In genomic region chr16:57299009-57299718, GRCh38 we compare ENCODE assay signal across 8 cellular contexts. TPM values are rescaled to one million over a fixed set of nuclear protein-coding genes. Genes with fewer than 3 reads are reported as not detected.
DNase-seq lines count a peak whose midpoint lies in the region; ATAC-seq, FAIRE-seq and TF ChIP-seq lines count a peak whose summit lies in the region.

No MANE protein-coding gene starts in this region.

- H3K9me1 ChIP-seq in K562 (ENCODE audit: control insufficient read depth, insufficient read depth, low read length): no peaks in the 10 kb centered on the region

- peak overlapping the region; percentile 82 for H3K4me2 ChIP-seq in K562 (ENCODE audit: insufficient read depth, low read length)

- no peaks in the 10 kb centered on the region for H3K27me3 ChIP-seq in A673 (replicated peaks; ENCODE audit: insufficient read depth, low read depth, low read length, poor library complexity)
- peaks cover 0 to 2% of the 10 kb centered on the region in 2 experiments; a peak in 1 of 5 replicates for H3K27me3 ChIP-seq in K562 (ENCODE audit: control insufficient read depth in 2 of 2, insufficient read depth in 2 of 2, low read length in 2 of 2)
- no peaks in the 10 kb centered on the region for H3K27me3 ChIP-seq in suprapubic skin

- intact Hi-C loops in A673 (cut with micrococcal nuclease; ENCODE audit: unreplicated experiment) (no loop called here), K562 (cut with micrococcal nuclease) (loop anchor here (2.0 kb wide), 1 partner anchor 112 kb away; the partner anchor contains the start of genes PSME3IP1 and RSPRY1)

- ATAC-seq in HG02798 (IDR thresholded peaks at IDR 0.05; ENCODE audit: poor library complexity, unreplicated experiment) (peak; percentile 5), K562 (peak; percentile 47), left lobe of liver (peak; percentile 7)

- BruUV-seq in A673 (replicated peaks; lab: Mats Ljungman, UMichigan) (no TSS peak), K562 (replicated peaks; lab: Mats Ljungman, UMichigan) (no TSS peak)

- peak; percentile 91 for DNase-seq in A673 (ENCODE audit: low spot score)
- DNase-seq in GM12865 (ENCODE audit: low read depth): no peak
- peak; percentile 73 for DNase-seq in NCI-H2227 (lab: John Stamatoyannopoulos, UW; ENCODE audit: unreplicated experiment)
- DNase-seq in K562 (ENCODE audit: extremely low read depth in 1 of 4, low spot score in 3 of 4): peak in 3 of 4 experiments; percentile 44 to 56 (median 56)
- DNase-seq in left lobe of liver (ENCODE audit: low spot score): no peak
- peak in 1 of 2 donors; percentile 89 for DNase-seq in suprapubic skin (ENCODE audit: low spot score in 2 of 2)
- no peak for DNase-seq in NCI-H187 treated with DMSO at 0.1 percent for 48 hours (lab: John Stamatoyannopoulos, UW)

- no peaks in the 10 kb centered on the region for H3K79me2 ChIP-seq in K562 (ENCODE audit: control insufficient read depth, insufficient read depth, low read length)

- peak overlapping the region; percentile 60 for H3K4me3 ChIP-seq in A673 (ENCODE audit: low read depth, low read length, poor library complexity, severe bottlenecking)
- H3K4me3 ChIP-seq in GM12865 (ENCODE audit: low read depth, low read length): peak overlapping the region; percentile 66
- peak overlapping the region; percentile 45 for H3K4me3 ChIP-seq in K562
- H3K4me3 ChIP-seq in suprapubic skin: peak overlapping the region; percentile 48

- no peak for TF ChIP-seq EP300 in K562 (IDR thresholded peaks at IDR 0.05; ENCODE audit: low read length)
- TF ChIP-seq EP300 in suprapubic skin (IDR thresholded peaks at IDR 0.05): no peak

- peaks cover 7% of the 10 kb centered on the region; the same call in 1 of the 2 replicates for H4K20me1 ChIP-seq in K562 (replicated peaks; ENCODE audit: control insufficient read depth, insufficient read depth, low read length)

- TF ChIP-seq CTCF in A673 (conservative IDR thresholded peaks at IDR 0.05; ENCODE audit: low read depth, low read length) (0 out of 2 replicates have a peak, but pooled peaks have one; percentile 16), GM12865 (IDR thresholded peaks at IDR 0.05; ENCODE audit: insufficient read depth, low read depth, low read length, missing control alignments) (no peak), K562 (IDR thresholded peaks at IDR 0.05 in 2 of 3, conservative IDR thresholded peaks at IDR 0.05 in 1 of 3; ENCODE audit: insufficient read depth in 2 of 3, low read depth in 1 of 3, low read length in 3 of 3) (peak in 1 of 3 experiments; percentile 10; a peak in 1 of 6 replicates), suprapubic skin (IDR thresholded peaks at IDR 0.05) (peak in 1 of 2 donors; percentile 33)

- TF ChIP-seq RAD21 in K562 (CRISPR knock-in tag; conservative IDR thresholded peaks at IDR 0.05 in 1 of 2, IDR thresholded peaks at IDR 0.05 in 1 of 2): no peak

- no peaks in the 10 kb centered on the region for H3K36me3 ChIP-seq in A673 (ENCODE audit: insufficient read depth, low read length, poor library complexity, severe bottlenecking)
- no peaks in the 10 kb centered on the region for H3K36me3 ChIP-seq in K562 (ENCODE audit: control insufficient read depth, insufficient read depth, low read length)
- H3K36me3 ChIP-seq in suprapubic skin: no peaks in the 10 kb centered on the region

- in situ Hi-C loops in K562 (cut with MboI): no loop called here

- peak overlapping the region; percentile 87 for H2AFZ ChIP-seq in K562 (ENCODE audit: low read depth, low read length)

- H3K27ac ChIP-seq in A673 (ENCODE audit: low read depth, low read length, poor library complexity, severe bottlenecking): peak overlapping the region; percentile 62
- H3K27ac ChIP-seq in K562 (ENCODE audit: extremely low read depth, low read depth, low read length): peak overlapping the region; percentile 75
- peak overlapping the region; percentile 87 for H3K27ac ChIP-seq in suprapubic skin

- H3K9ac ChIP-seq in K562 (ENCODE audit: insufficient read depth in 1 of 2, low read depth in 2 of 2, low read length in 2 of 2): peak overlapping the region; percentile 58 to 81; a peak in 3 of 4 replicates

- H3K4me1 ChIP-seq in A673 (ENCODE audit: insufficient read depth, low read length, poor library complexity, severe bottlenecking) (peaks cover 4% of the 10 kb centered on the region), K562 (replicated peaks in 1 of 2; ENCODE audit: control insufficient read depth in 2 of 2, insufficient read depth in 2 of 2, low read length in 2 of 2) (peaks cover 15 to 22% of the 10 kb centered on the region in 2 experiments; a peak in 4 of 5 replicates), suprapubic skin (peaks cover 20% of the 10 kb centered on the region)

- FAIRE-seq in K562 (lab: Jason Lieb, UNC): no peak

- no peaks in the 10 kb centered on the region for H3K9me3 ChIP-seq in A673 (ENCODE audit: low read depth, low read length, poor library complexity, severe bottlenecking)
- H3K9me3 ChIP-seq in K562 (replicated peaks; ENCODE audit: control insufficient read depth, insufficient read depth, low read depth, low read length): no peaks in the 10 kb centered on the region
- no peaks in the 10 kb centered on the region for H3K9me3 ChIP-seq in suprapubic skin

- CTCF ChIA-PET in A673 (lab: Charles Lee): no interaction called here
- CTCF ChIA-PET in K562 (lab: Yijun Ruan, JAX; ENCODE audit: low intra/inter-chr PET ratio): interaction anchor here (0.6 to 6.2 kb wide), 2 partner anchors 50 to 120 kb away, joined by 4 to 109 read pairs; no protein-coding TSS in a partner anchor

- 13% methylated on average over 14 of the region's 14 CpGs for WGBS in K562 (ENCODE audit: insufficient coverage, low coverage, missing lambda C conversion rate)
- WGBS in suprapubic skin: 21% methylated on average over 14 of the region's 14 CpGs

- TF ChIP-seq POLR2A in K562 (conservative IDR thresholded peaks at IDR 0.05) (no peak), suprapubic skin (IDR thresholded peaks at IDR 0.05) (no peak)

- POLR2A ChIA-PET in A673 (lab: Charles Lee; ENCODE audit: low non-redundant PET) (no interaction called here), K562 (lab: Yijun Ruan, JAX) (interaction anchor here (0.6 to 1.3 kb wide), 4 partner anchors 24 to 229 kb away, joined by 3 to 4 read pairs (median 3); partner anchors contain the start of gene ARL2BP)

RNA-seq across cellular contexts. Expression of gene PLLP, which starts 14.7 kb away (rescaled TPM):
- total RNA-seq in A673 (2021) (1.1 and 1.5 TPM in 2 replicates), K562 (2014; rRNA removed) (0.09 TPM in 1 of 2 replicates, not detected in the other), K562 (2014; rRNA removed; fragmentation: Illumina TruSeq; extraction: Trizol) (0.11 and 0.22 TPM in 2 replicates), K562 (2015; rRNA removed; fragmentation: Illumina TruSeq; extraction: Trizol) (0.11 and 0.51 TPM in 2 replicates), K562 (2021) (0.38 and 0.42 TPM in 2 replicates), left lobe of liver (7.5 TPM), suprapubic skin (100 to 1,000 TPM in 3 of 4 donors, 10 to 100 TPM in 1; 34.7 to 215 (median 205) TPM)
- 0.44 and 0.93 TPM in 2 replicates for total RNA-seq in K562 (2011; cell fraction: chromatin; rRNA removed; ENCODE audit: low replicate concordance)
- 0.92 and 1.3 TPM in 2 replicates for total RNA-seq in K562 (2011; cell fraction: nucleolus; rRNA removed)
- 0.81 and 1.4 TPM in 2 replicates for total RNA-seq in K562 (2011; cell fraction: nucleoplasm; rRNA removed)
- polyA plus RNA-seq in K562 (2011; rRNA removed) (0.96 and 1.2 TPM in 2 replicates), K562 (2014; fragmentation: Illumina TruSeq; extraction: Trizol) (0.25 and 0.42 TPM in 2 replicates), K562 (2014; fragmentation: Nextera tagmentation; extraction: Ambion mirVana) (under 1 TPM; 0.10 to 0.15 TPM), K562 (2014; rRNA removed) (0.27 and 1.7 TPM in 2 replicates)
- 1.4 and 3.5 TPM in 2 replicates for polyA plus RNA-seq in K562 (2011; cell fraction: cytosol; rRNA removed)
- 0.66 and 1.1 TPM in 2 replicates for polyA plus RNA-seq in K562 (2011; cell fraction: nucleus; rRNA removed)
- 0.65 and 0.80 TPM in 2 replicates for polyA plus RNA-seq in K562 (2012)
- 0.33 and 1.8 TPM in 2 replicates for polyA minus RNA-seq in K562 (2011; rRNA and poly(A)+ RNA removed)
- 3.1 and 4.1 TPM in 2 replicates for polyA minus RNA-seq in K562 (2011; cell fraction: cytosol; rRNA and poly(A)+ RNA removed)
- 0.40 and 0.56 TPM in 2 replicates for polyA minus RNA-seq in K562 (2011; cell fraction: nucleus; rRNA and poly(A)+ RNA removed)

RNA-seq across cellular contexts. Expression of gene ARL2BP, which starts 54.1 kb away (rescaled TPM):
- 33.1 and 35.1 TPM in 2 replicates for total RNA-seq in A673 (2021)
- 7.3 and 7.4 TPM in 2 replicates for total RNA-seq in K562 (2011; cell fraction: chromatin; rRNA removed; ENCODE audit: low replicate concordance)
- 6.1 and 6.7 TPM in 2 replicates for total RNA-seq in K562 (2011; cell fraction: nucleolus; rRNA removed)
- 9.8 and 13.2 TPM in 2 replicates for total RNA-seq in K562 (2011; cell fraction: nucleoplasm; rRNA removed)
- 24.5 and 28.0 TPM in 2 replicates for total RNA-seq in K562 (2014; rRNA removed)
- total RNA-seq in K562 (2014; rRNA removed; fragmentation: Illumina TruSeq; extraction: Trizol): 33.9 and 34.6 TPM in 2 replicates
- total RNA-seq in K562 (2015; rRNA removed; fragmentation: Illumina TruSeq; extraction: Trizol): 33.2 and 36.7 TPM in 2 replicates
- 27.2 and 30.8 TPM in 2 replicates for total RNA-seq in K562 (2021)
- 41.8 and 49.8 TPM in 2 replicates for polyA plus RNA-seq in K562 (2011; rRNA removed)
- 32.7 and 45.1 TPM in 2 replicates for polyA plus RNA-seq in K562 (2011; cell fraction: cytosol; rRNA removed)
- 13.7 and 20.4 TPM in 2 replicates for polyA plus RNA-seq in K562 (2011; cell fraction: nucleus; rRNA removed)
- polyA plus RNA-seq in K562 (2012): 29.7 and 37.4 TPM in 2 replicates
- 33.1 and 38.3 TPM in 2 replicates for polyA plus RNA-seq in K562 (2014; fragmentation: Illumina TruSeq; extraction: Trizol)
- 10 to 100 TPM; 16.7 to 17.1 TPM for polyA plus RNA-seq in K562 (2014; fragmentation: Nextera tagmentation; extraction: Ambion mirVana)
- 20.3 and 23.1 TPM in 2 replicates for polyA plus RNA-seq in K562 (2014; rRNA removed)
- 37.9 and 40.7 TPM in 2 replicates for polyA minus RNA-seq in K562 (2011; rRNA and poly(A)+ RNA removed)
- polyA minus RNA-seq in K562 (2011; cell fraction: cytosol; rRNA and poly(A)+ RNA removed): 19.5 and 24.3 TPM in 2 replicates
- polyA minus RNA-seq in K562 (2011; cell fraction: nucleus; rRNA and poly(A)+ RNA removed): 3.8 and 7.4 TPM in 2 replicates
- 17.1 TPM for total RNA-seq in left lobe of liver
- 10 to 100 TPM; 27.8 to 66.2 (median 51.0) TPM for total RNA-seq in suprapubic skin

RNA-seq across cellular contexts. Expression of gene CCL22, which starts 59.4 kb away (rescaled TPM):
- total RNA-seq in A673 (2021): not detected in 2 replicates
- not detected in 2 replicates for total RNA-seq in K562 (2011; cell fraction: chromatin; rRNA removed; ENCODE audit: low replicate concordance)
- not detected in 2 replicates for total RNA-seq in K562 (2011; cell fraction: nucleolus; rRNA removed)
- total RNA-seq in K562 (2011; cell fraction: nucleoplasm; rRNA removed): not detected in 2 replicates
- not detected in 2 replicates for total RNA-seq in K562 (2014; rRNA removed)
- total RNA-seq in K562 (2014; rRNA removed; fragmentation: Illumina TruSeq; extraction: Trizol): not detected in 2 replicates
- not detected in 2 replicates for total RNA-seq in K562 (2015; rRNA removed; fragmentation: Illumina TruSeq; extraction: Trizol)
- total RNA-seq in K562 (2021): 0.29 and 0.60 TPM in 2 replicates
- not detected in 2 replicates for polyA plus RNA-seq in K562 (2011; rRNA removed)
- not detected in 2 replicates for polyA plus RNA-seq in K562 (2011; cell fraction: cytosol; rRNA removed)
- polyA plus RNA-seq in K562 (2011; cell fraction: nucleus; rRNA removed): not detected in 2 replicates
- 0.04 and 0.06 TPM in 2 replicates for polyA plus RNA-seq in K562 (2012)
- 0.10 TPM in 1 of 2 replicates, not detected in the other for polyA plus RNA-seq in K562 (2014; fragmentation: Illumina TruSeq; extraction: Trizol)
- under 1 TPM; 0.04 to 0.07 TPM for polyA plus RNA-seq in K562 (2014; fragmentation: Nextera tagmentation; extraction: Ambion mirVana)
- polyA plus RNA-seq in K562 (2014; rRNA removed): 0.04 TPM in 1 of 2 replicates, not detected in the other
- polyA minus RNA-seq in K562 (2011; rRNA and poly(A)+ RNA removed): not detected in 2 replicates
- polyA minus RNA-seq in K562 (2011; cell fraction: cytosol; rRNA and poly(A)+ RNA removed): not detected in 2 replicates
- not detected in 2 replicates for polyA minus RNA-seq in K562 (2011; cell fraction: nucleus; rRNA and poly(A)+ RNA removed)
- 0.40 TPM for total RNA-seq in left lobe of liver
- total RNA-seq in suprapubic skin: 10 to 100 TPM in 1 of 4 donors, 1 to 10 TPM in 3; 1.5 to 11.7 (median 3.3) TPM

Comparison
In these comparisons a context has a peak if more than half of its experiments do, and no peak if none do; other contexts are left out.
1. DNase-seq: peak in A673 (single experiment), NCI-H2227 (single experiment) and K562 (3 of 4); none in GM12865 (single experiment), left lobe of liver (single experiment) and NCI-H187 treated with DMSO at 0.1 percent for 48 hours (single experiment).
2. Peak in every context shown above with its lines, with median percentiles within 50 percentile points of each other: H3K27ac ChIP-seq, H3K4me3 ChIP-seq and ATAC-seq.